In the genomic region with DNA sequence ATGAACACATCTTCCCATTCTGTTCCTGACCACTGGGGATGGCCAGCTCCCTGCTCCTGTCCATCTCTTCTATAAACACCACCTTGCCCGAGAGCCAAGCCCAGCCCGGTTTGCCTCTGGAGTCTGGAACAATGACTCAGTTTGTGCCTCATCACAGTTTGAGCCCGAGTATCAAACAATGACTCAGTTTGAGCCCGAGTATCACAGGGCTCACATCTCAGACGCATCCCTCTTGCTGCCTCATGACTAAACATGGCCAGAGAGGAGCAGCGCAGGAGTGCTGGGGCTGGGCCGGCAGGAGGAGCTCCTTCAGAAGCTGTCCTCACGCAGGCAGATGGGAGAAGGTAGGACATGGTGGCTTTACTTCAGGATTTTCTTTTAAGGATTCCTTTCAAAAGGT, we compare ENCODE assay signal across 9 cellular contexts.
A peak's percentile ranks its signal among the peaks of the same experiment; 100 is the strongest.
DNase-seq lines count a peak whose midpoint lies in the region; TF ChIP-seq lines count a peak whose summit lies in the region.
"Had no signal": no experiment of that assay in that cellular context is flagged by ENCODE, and none has a peak within 500 bp of the region (broad histone marks: within the 10 kb centered on the region; RNA-seq: fewer than 3 reads in every experiment).

No MANE protein-coding gene starts in this region.

- WGBS in endodermal cell (ENCODE audit: insufficient coverage in 1 of 2, insufficient read length in 1 of 2), 2 experiments = 89 to 92% methylated on average over 4 to 8 of the region's 8 CpGs
- WGBS in hepatocyte (ENCODE audit: low lambda C conversion rate, missing lambda C conversion rate) = 79% methylated on average over 8 of the region's 8 CpGs

- peak overlapping the region; percentile 58 for H3K27ac ChIP-seq in ACC112 (ENCODE audit: low read depth, low read length)
- H3K27ac ChIP-seq in endodermal cell (ENCODE audit: low read depth, low read length) = no peak overlapping the region
- peak overlapping the region; percentile 29 for H3K27ac ChIP-seq in muscle layer of colon (ENCODE audit: low read depth, low read length)
- H3K27ac ChIP-seq in hepatocyte = no peak overlapping the region

- H3K9me3 ChIP-seq in endodermal cell (ENCODE audit: control insufficient read depth, low read length) (no peaks in the 10 kb centered on the region), muscle layer of colon (ENCODE audit: low read length) (no peaks in the 10 kb centered on the region), hepatocyte (ENCODE audit: low read depth) (no peaks in the 10 kb centered on the region)

- peaks cover 69% of the 10 kb centered on the region for H3K36me3 Mint-ChIP-seq in endodermal cell (ENCODE audit: low read depth)
- H3K36me3 Mint-ChIP-seq: CD14-positive monocyte had no signal

- peak overlapping the region; percentile 20 for H3K27ac Mint-ChIP-seq in endodermal cell
- H3K27ac Mint-ChIP-seq: CD14-positive monocyte had no signal

- TF ChIP-seq CTCF in endodermal cell (conservative IDR thresholded peaks at IDR 0.05) (no peak), hepatocyte (IDR thresholded peaks at IDR 0.05; ENCODE audit: poor library complexity) (no peak)

- H3K27me3 ChIP-seq in ACC112 (ENCODE audit: insufficient read depth, low read length) (no peaks in the 10 kb centered on the region), endodermal cell (ENCODE audit: control insufficient read depth, insufficient read depth, low read length, poor library complexity, severe bottlenecking) (no peaks in the 10 kb centered on the region), muscle layer of colon (ENCODE audit: control insufficient read depth in 1 of 2, insufficient read depth in 2 of 2, low read length in 2 of 2) (no peaks in the 10 kb centered on the region), hepatocyte (no peaks in the 10 kb centered on the region)

- no peaks in the 10 kb centered on the region for H3K9me2 ChIP-seq in hepatocyte (replicated peaks; ENCODE audit: insufficient read depth)

- H2AFZ ChIP-seq in ACC112 (ENCODE audit: low read length, unreplicated experiment) (no peak overlapping the region), hepatocyte (no peak overlapping the region)

- H3K9me3 Mint-ChIP-seq in endodermal cell = no peaks in the 10 kb centered on the region

- H3K27me3 Mint-ChIP-seq in endodermal cell (ENCODE audit: insufficient read depth) = no peaks in the 10 kb centered on the region

- H3K4me3 ChIP-seq in ACC112 (ENCODE audit: low read depth, low read length) = no peak overlapping the region
- H3K4me3 ChIP-seq in endodermal cell (ENCODE audit: low read length) = no peak overlapping the region
- no peak overlapping the region for H3K4me3 ChIP-seq in muscle layer of colon (ENCODE audit: low read depth in 1 of 2, low read length in 2 of 2)
- H3K4me3 ChIP-seq in hepatocyte = no peak overlapping the region

- H4K20me1 ChIP-seq in hepatocyte (ENCODE audit: insufficient read depth, poor library complexity, severe bottlenecking) = no peaks in the 10 kb centered on the region

- H3K4me1 Mint-ChIP-seq in endodermal cell = peaks cover 14% of the 10 kb centered on the region
- H3K4me1 Mint-ChIP-seq: CD14-positive monocyte had no signal

- H3K4me1 ChIP-seq in ACC112 (ENCODE audit: control insufficient read depth, insufficient read depth, low read length, unreplicated experiment) (peaks cover 11% of the 10 kb centered on the region), endodermal cell (ENCODE audit: control insufficient read depth, insufficient read depth, low read length) (peaks cover 13% of the 10 kb centered on the region), muscle layer of colon (ENCODE audit: insufficient read depth, low read length) (peaks cover 26% of the 10 kb centered on the region), hepatocyte (ENCODE audit: insufficient read depth) (no peaks in the 10 kb centered on the region)

- no peak overlapping the region for H3K4me3 Mint-ChIP-seq in endodermal cell
- H3K4me3 Mint-ChIP-seq: CD14-positive monocyte had no signal

- no peak overlapping the region for H3K9ac ChIP-seq in endodermal cell (ENCODE audit: extremely low read depth, low read length, poor library complexity, severe bottlenecking)
- peak overlapping the region; percentile 50 for H3K9ac ChIP-seq in muscle layer of colon (ENCODE audit: low read length)

- H3K79me2 ChIP-seq in ACC112 (ENCODE audit: control insufficient read depth, insufficient read depth, low read length, unreplicated experiment) (peaks cover 3% of the 10 kb centered on the region), hepatocyte (no peaks in the 10 kb centered on the region)

- DNase-seq in NCI-H226 (peak; percentile 73), endodermal cell (peak; percentile 47), T-helper 2 cell (no peak), NCI-H774 (lab: John Stamatoyannopoulos, UW) (no peak), hepatocyte (ENCODE audit: low spot score) (no peak)
- DNase-seq in stimulated activated CD4-positive, alpha-beta T cell treated with anti-CD3 and anti-CD28 coated beads, Interleukin-2, amount 100 ng/mL, for 48 hours = no peak

- peaks cover 28% of the 10 kb centered on the region for H3K36me3 ChIP-seq in ACC112 (ENCODE audit: insufficient read depth, low read length)
- H3K36me3 ChIP-seq in endodermal cell (ENCODE audit: control insufficient read depth, insufficient read depth, low read length) = peaks cover 82% of the 10 kb centered on the region
- H3K36me3 ChIP-seq in muscle layer of colon (ENCODE audit: insufficient read depth, low read length) = peaks cover 78% of the 10 kb centered on the region
- H3K36me3 ChIP-seq in hepatocyte (replicated peaks; ENCODE audit: insufficient read depth, low read depth) = no peaks in the 10 kb centered on the region

- no peak overlapping the region for H3K4me2 ChIP-seq in hepatocyte

Comparison
In these comparisons a context has a peak if more than half of its experiments do, and no peak if none do; other contexts are left out.
1. H3K27ac ChIP-seq: peak in ACC112 (single experiment) and muscle layer of colon (single experiment); none in endodermal cell (single experiment) and hepatocyte (single experiment).
2. DNase-seq: peak in NCI-H226 (single experiment) and endodermal cell (single experiment); none in T-helper 2 cell (0 of 5), stimulated activated CD4-positive, alpha-beta T cell treated with anti-CD3 and anti-CD28 coated beads, Interleukin-2, amount 100 ng/mL, for 48 hours (0 of 2), NCI-H774 (single experiment) and hepatocyte (single experiment).